Comparison of ENCODE assay signal across 9 cellular contexts in the genomic region with DNA sequence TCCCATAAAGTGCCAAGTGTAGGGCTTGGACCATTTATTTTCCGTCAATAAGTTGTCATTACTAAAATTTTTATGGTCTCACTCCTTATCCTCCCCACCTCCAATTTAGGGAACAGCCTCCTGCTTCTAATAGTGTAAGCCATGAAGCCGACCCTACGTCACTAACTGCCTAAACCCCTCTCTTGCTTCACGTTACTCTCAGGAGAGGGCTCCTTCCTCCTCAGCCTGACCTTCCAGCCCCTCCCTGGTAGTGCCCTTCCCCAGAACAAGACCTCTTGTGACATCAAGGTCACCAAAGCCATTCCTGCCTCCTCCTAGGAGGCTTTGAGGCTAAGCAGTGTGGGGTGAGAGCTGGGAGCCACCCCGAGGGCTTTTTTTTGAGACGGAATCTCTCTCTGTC. TPM values are rescaled to one million over a fixed set of nuclear protein-coding genes. Genes with fewer than 3 reads are reported as not detected.
A peak's percentile ranks its signal among the peaks of the same experiment; 100 is the strongest.
DNase-seq lines count a peak whose midpoint lies in the region; ATAC-seq and TF ChIP-seq lines count a peak whose summit lies in the region.
"Had no signal": no experiment of that assay in that cellular context is flagged by ENCODE, and none has a peak within 500 bp of the region (broad histone marks: within the 10 kb centered on the region; RNA-seq: fewer than 3 reads in every experiment).

No MANE protein-coding gene starts in this region.

- no peaks in the 10 kb centered on the region for H3K27me3 Mint-ChIP-seq in activated naive CD8-positive, alpha-beta T cell treated with anti-CD3 and anti-CD28 coated beads for 36 hours
- H3K27me3 Mint-ChIP-seq in naive thymus-derived CD4-positive, alpha-beta T cell: no peaks in the 10 kb centered on the region

- H4K20me1 ChIP-seq in BLaER1 treated with 17β-estradiol and CSF1 and Interleukin-3, amounts not matched to agents 10 nM and 100 nM: peaks cover 26 to 33% (median 27%) of the 10 kb centered on the region in 11 experiments
- H4K20me1 ChIP-seq in Karpas-422 (ENCODE audit: insufficient read depth, low read depth, low read length): peaks cover 28% of the 10 kb centered on the region

- H3K79me2 ChIP-seq in Karpas-422 (ENCODE audit: low read length): peaks cover 22% of the 10 kb centered on the region

- H3K9me3 ChIP-seq in BLaER1 treated with 17β-estradiol and CSF1 and Interleukin-3, amounts not matched to agents 10 nM and 100 nM (replicated peaks in 1 of 11): no peaks in the 10 kb centered on the region
- no peaks in the 10 kb centered on the region for H3K9me3 ChIP-seq in Karpas-422 (ENCODE audit: low read length)
- H3K9me3 ChIP-seq in naive thymus-derived CD4-positive, alpha-beta T cell (ENCODE audit: control insufficient read depth in 2 of 3, low read length in 3 of 3): no peaks in the 10 kb centered on the region

- no peak for TF ChIP-seq CTCF in GM13977 (IDR thresholded peaks at IDR 0.05; ENCODE audit: extremely low read depth, insufficient read depth, missing control alignments)

- peak overlapping the region; percentile 81 to 96 (median 94) for H3K27ac ChIP-seq in BLaER1 treated with 17β-estradiol and CSF1 and Interleukin-3, amounts not matched to agents 10 nM and 100 nM
- no peak overlapping the region for H3K27ac ChIP-seq in Karpas-422 (ENCODE audit: low read length)
- H3K27ac ChIP-seq in naive thymus-derived CD4-positive, alpha-beta T cell (ENCODE audit: low read depth, low read length): peak overlapping the region; percentile 73

- peak; percentile 3 for ATAC-seq in naive thymus-derived CD4-positive, alpha-beta T cell

- H3K4me3 Mint-ChIP-seq in activated naive CD8-positive, alpha-beta T cell treated with anti-CD3 and anti-CD28 coated beads for 36 hours: peak overlapping the region; percentile 74
- H3K4me3 Mint-ChIP-seq in naive thymus-derived CD4-positive, alpha-beta T cell: peak overlapping the region; percentile 69 to 88 (median 82)

- H3K9ac ChIP-seq in BLaER1 treated with 17β-estradiol and CSF1 and Interleukin-3, amounts not matched to agents 10 nM and 100 nM: peak overlapping the region; percentile 90 to 98 (median 96)
- peak overlapping the region; percentile 53 for H3K9ac ChIP-seq in Karpas-422 (ENCODE audit: low read length)

- peak overlapping the region; percentile 95 for H3K27ac Mint-ChIP-seq in activated naive CD8-positive, alpha-beta T cell treated with anti-CD3 and anti-CD28 coated beads for 36 hours
- peak overlapping the region; percentile 91 to 98 (median 96) for H3K27ac Mint-ChIP-seq in naive thymus-derived CD4-positive, alpha-beta T cell

- peak overlapping the region; percentile 98 for H2AFZ ChIP-seq in Karpas-422 (ENCODE audit: low read length)

- H3K36me3 Mint-ChIP-seq in activated naive CD8-positive, alpha-beta T cell treated with anti-CD3 and anti-CD28 coated beads for 36 hours: peaks cover 19% of the 10 kb centered on the region
- peaks cover 0 to 14% (median 10%) of the 10 kb centered on the region in 5 donors for H3K36me3 Mint-ChIP-seq in naive thymus-derived CD4-positive, alpha-beta T cell

- H3K4me2 ChIP-seq in BLaER1 treated with 17β-estradiol and CSF1 and Interleukin-3, amounts not matched to agents 10 nM and 100 nM: peak overlapping the region; percentile 78 to 99 (median 96)
- H3K4me2 ChIP-seq in Karpas-422 (ENCODE audit: low read depth, low read length, poor library complexity, severe bottlenecking): peak overlapping the region; percentile 59

- peaks cover 18 to 22% (median 19%) of the 10 kb centered on the region in 11 experiments for H3K36me3 ChIP-seq in BLaER1 treated with 17β-estradiol and CSF1 and Interleukin-3, amounts not matched to agents 10 nM and 100 nM
- H3K36me3 ChIP-seq in Karpas-422 (ENCODE audit: insufficient read depth, low read length): peaks cover 17% of the 10 kb centered on the region
- peaks cover 18 to 24% (median 19%) of the 10 kb centered on the region in 3 experiments for H3K36me3 ChIP-seq in naive thymus-derived CD4-positive, alpha-beta T cell (ENCODE audit: control insufficient read depth in 2 of 3, insufficient read depth in 3 of 3, low read length in 3 of 3)

- no peaks in the 10 kb centered on the region for H3K27me3 ChIP-seq in BLaER1 treated with 17β-estradiol and CSF1 and Interleukin-3, amounts not matched to agents 10 nM and 100 nM
- H3K27me3 ChIP-seq in Karpas-422 (ENCODE audit: low read length): no peaks in the 10 kb centered on the region
- no peaks in the 10 kb centered on the region for H3K27me3 ChIP-seq in naive thymus-derived CD4-positive, alpha-beta T cell (ENCODE audit: control insufficient read depth in 2 of 2, insufficient read depth in 2 of 2, low read length in 2 of 2)

- intact Hi-C loops in naive thymus-derived CD4-positive, alpha-beta T cell (cut with micrococcal nuclease): loop anchor here in 1 of 2 donors (2.0 kb wide), 1 partner anchor 193 kb away; no protein-coding TSS in a partner anchor

- DNase-seq in Karpas-422: no peak
- DNase-seq in activated naive CD8-positive, alpha-beta T cell treated with anti-CD3 and anti-CD28 coated beads for 36 hours: no peak
- no peak for DNase-seq in naive thymus-derived CD4-positive, alpha-beta T cell
- DNase-seq in COR-L47 (lab: John Stamatoyannopoulos, UW): no peak
- no peak for DNase-seq in NAMALWA (ENCODE audit: low spot score)
- DNase-seq in NCI-H774 (lab: John Stamatoyannopoulos, UW): no peak
- no peak for DNase-seq in GM13977 (ENCODE audit: low spot score)
- DNase-seq: occipital lobe had no signal

- H3K9me3 Mint-ChIP-seq in activated naive CD8-positive, alpha-beta T cell treated with anti-CD3 and anti-CD28 coated beads for 36 hours: no peaks in the 10 kb centered on the region
- H3K9me3 Mint-ChIP-seq in naive thymus-derived CD4-positive, alpha-beta T cell: no peaks in the 10 kb centered on the region

- CTCF ChIA-PET in naive thymus-derived CD4-positive, alpha-beta T cell (lab: Charles Lee): interaction anchor here (1.0 to 3.0 kb wide), 5 partner anchors 10 to 86 kb away, joined by 3 to 14 read pairs (median 5); no protein-coding TSS in a partner anchor

- in situ Hi-C loops in GM13977 (cut with MboI; ENCODE audit: low pct_unique_long_range_greater_than_20kb, low sequenced_read_pairs, unreplicated experiment): loop anchor here (10.0 kb wide), 1 partner anchor 131 kb away; a partner anchor contains a TSS

- POLR2A ChIA-PET in naive thymus-derived CD4-positive, alpha-beta T cell (lab: Charles Lee): interaction anchor here (1.0 to 5.1 kb wide), 5 partner anchors 8 to 132 kb away, joined by 5 to 99 read pairs (median 23); a partner anchor contains a TSS

- no peaks in the 10 kb centered on the region for H3K9me2 ChIP-seq in Karpas-422 (replicated peaks; ENCODE audit: insufficient read depth, low read length)

- H3K4me1 Mint-ChIP-seq in activated naive CD8-positive, alpha-beta T cell treated with anti-CD3 and anti-CD28 coated beads for 36 hours: peaks cover 62% of the 10 kb centered on the region
- H3K4me1 Mint-ChIP-seq in naive thymus-derived CD4-positive, alpha-beta T cell: peaks cover 37 to 77% (median 66%) of the 10 kb centered on the region in 7 donors

- peaks cover 79 to 81% (median 79%) of the 10 kb centered on the region in 10 experiments for H3K4me1 ChIP-seq in BLaER1 treated with 17β-estradiol and CSF1 and Interleukin-3, amounts not matched to agents 10 nM and 100 nM
- peaks cover 37% of the 10 kb centered on the region for H3K4me1 ChIP-seq in Karpas-422 (ENCODE audit: low read length)
- peaks cover 69 to 74% of the 10 kb centered on the region in 2 donors for H3K4me1 ChIP-seq in naive thymus-derived CD4-positive, alpha-beta T cell (ENCODE audit: control insufficient read depth in 2 of 2, insufficient read depth in 2 of 2, low read length in 2 of 2)

- H3K4me3 ChIP-seq in BLaER1 treated with 17β-estradiol and CSF1 and Interleukin-3, amounts not matched to agents 10 nM and 100 nM: peak overlapping the region in 8 of 10 experiments; percentile 17 to 99 (median 96); a peak in 15 of 20 replicates
- peak overlapping the region; percentile 35; the same call in 1 of the 2 replicates for H3K4me3 ChIP-seq in Karpas-422 (ENCODE audit: low read length)
- H3K4me3 ChIP-seq in naive thymus-derived CD4-positive, alpha-beta T cell (ENCODE audit: low read length): peak overlapping the region; percentile 50

RNA-seq across cellular contexts. Expression of a gene that starts 2.2 kb away (rescaled TPM):
- 23.9 and 30.7 TPM in 2 replicates for total RNA-seq in Karpas-422 (2014; rRNA removed; shearing (Covaris generic); ENCODE audit: low replicate concordance)
- total RNA-seq in activated naive CD8-positive, alpha-beta T cell treated with anti-CD3 and anti-CD28 coated beads for 36 hours: 10 to 100 TPM; 85.2 to 94.2 TPM
- total RNA-seq in naive thymus-derived CD4-positive, alpha-beta T cell: 100 to 1,000 TPM; 110 to 135 (median 134) TPM
- polyA plus RNA-seq in naive thymus-derived CD4-positive, alpha-beta T cell: 10 to 100 TPM; 37.5 to 65.9 TPM

RNA-seq across cellular contexts. Expression of a gene that starts 5.2 kb away (rescaled TPM):
- 0.61 TPM in 1 of 2 replicates, not detected in the other for total RNA-seq in Karpas-422 (2014; rRNA removed; shearing (Covaris generic); ENCODE audit: low replicate concordance)
- total RNA-seq in activated naive CD8-positive, alpha-beta T cell treated with anti-CD3 and anti-CD28 coated beads for 36 hours: 10 to 100 TPM; 20.4 to 21.5 TPM
- total RNA-seq in naive thymus-derived CD4-positive, alpha-beta T cell: 10 to 100 TPM; 26.1 to 68.3 (median 51.9) TPM
- polyA plus RNA-seq in naive thymus-derived CD4-positive, alpha-beta T cell: 10 to 100 TPM; 20.9 to 72.9 TPM

RNA-seq across cellular contexts. Expression of a gene that starts 19.0 kb away (rescaled TPM):
- 41.9 and 102 TPM in 2 replicates for total RNA-seq in Karpas-422 (2014; rRNA removed; shearing (Covaris generic); ENCODE audit: low replicate concordance)
- 10 to 100 TPM; 86.3 to 88.0 TPM for total RNA-seq in activated naive CD8-positive, alpha-beta T cell treated with anti-CD3 and anti-CD28 coated beads for 36 hours
- total RNA-seq in naive thymus-derived CD4-positive, alpha-beta T cell: 100 to 1,000 TPM in 2 of 5 experiments, 10 to 100 TPM in 3; 90.4 to 123 (median 95.4) TPM
- 10 to 100 TPM; 37.3 to 51.4 TPM for polyA plus RNA-seq in naive thymus-derived CD4-positive, alpha-beta T cell

RNA-seq across cellular contexts. Expression of a gene that starts 48.5 kb away (rescaled TPM):
- total RNA-seq in Karpas-422 (2014; rRNA removed; shearing (Covaris generic); ENCODE audit: low replicate concordance): 10.7 and 12.7 TPM in 2 replicates
- 10 to 100 TPM; 17.7 to 18.1 TPM for total RNA-seq in activated naive CD8-positive, alpha-beta T cell treated with anti-CD3 and anti-CD28 coated beads for 36 hours
- 10 to 100 TPM in 4 of 5 experiments, 1 to 10 TPM in 1; 9.5 to 22.3 (median 10.8) TPM for total RNA-seq in naive thymus-derived CD4-positive, alpha-beta T cell
- 10 to 100 TPM; 16.6 to 20.2 TPM for polyA plus RNA-seq in naive thymus-derived CD4-positive, alpha-beta T cell

Comparison
In these comparisons a context has a peak if more than half of its experiments do, and no peak if none do; other contexts are left out.
1. H3K4me3 ChIP-seq: peak in every context shown above with its lines; median percentile 96 in BLaER1 treated with 17β-estradiol and CSF1 and Interleukin-3, amounts not matched to agents 10 nM and 100 nM; 50 in naive thymus-derived CD4-positive, alpha-beta T cell; 35 in Karpas-422.
2. RNA of a gene that starts 5.2 kb away (total RNA-seq): 26.1 to 68.3 TPM in naive thymus-derived CD4-positive, alpha-beta T cell and 20.4 to 21.5 TPM in activated naive CD8-positive, alpha-beta T cell treated with anti-CD3 and anti-CD28 coated beads for 36 hours; 0.61 TPM in Karpas-422; every median in the first group is over 10 times any median in the second.